8 cellular contexts compared by ENCODE assay signal in genomic region chr2:20450201-20451108, GRCh38. TPM values are rescaled to one million over a fixed set of nuclear protein-coding genes. Genes with fewer than 3 reads are reported as not detected.
DNase-seq lines count a peak whose midpoint lies in the region; ATAC-seq and TF ChIP-seq lines count a peak whose summit lies in the region.

No MANE protein-coding gene starts in this region.

- peak overlapping the region; percentile 49 for H3K27ac ChIP-seq in duodenal mucosa (ENCODE audit: low read depth, low read length)
- H3K27ac ChIP-seq in lower lobe of right lung, result peak overlapping the region; percentile 100
- H3K27ac ChIP-seq in tibial artery, result peak overlapping the region; percentile 96 to 98

- ATAC-seq in lower lobe of right lung (peak; percentile 1 to 38), HG03175 (IDR thresholded peaks at IDR 0.05; ENCODE audit: unreplicated experiment) (no peak)

- H3K9ac ChIP-seq in duodenal mucosa (ENCODE audit: low read depth in 1 of 2, low read length in 2 of 2), result peak overlapping the region in 1 of 2 donors; percentile 40

- H3K27me3 ChIP-seq in MG63 (no peaks in the 10 kb centered on the region), duodenal mucosa (ENCODE audit: control insufficient read depth in 1 of 2, insufficient read depth in 2 of 2, low read length in 2 of 2) (peaks cover 0 to 7% of the 10 kb centered on the region in 2 donors), lower lobe of right lung (ENCODE audit: low read depth) (no peaks in the 10 kb centered on the region), tibial artery (peaks cover 0 to 3% of the 10 kb centered on the region in 2 donors)

- DNase-seq in MG63, result peak; percentile 75
- DNase-seq in lower lobe of right lung, result no peak
- DNase-seq in tibial artery, result peak; percentile 82 to 93
- DNase-seq in stimulated activated CD4-positive, alpha-beta T cell treated with anti-CD3 and anti-CD28 coated beads, Interleukin-4, amount 100 ng/mL, for 4 hours, result no peak
- no peak for DNase-seq in NOMO-1 (lab: John Stamatoyannopoulos, UW; ENCODE audit: unreplicated experiment in 2 of 2)
- DNase-seq in activated CD8-positive, alpha-beta memory T cell treated with anti-CD3 and anti-CD28 coated beads, Interleukin-2, amount 50 U/mL, for 48 hours, result no peak

- H3K4me3 ChIP-seq in MG63 (no peak overlapping the region), duodenal mucosa (ENCODE audit: low read depth in 1 of 2, low read length in 2 of 2) (peak overlapping the region in 1 of 2 donors; percentile 45), lower lobe of right lung (peak overlapping the region; percentile 89), tibial artery (peak overlapping the region; percentile 93 to 95)

- H3K4me1 ChIP-seq in duodenal mucosa (ENCODE audit: control insufficient read depth in 1 of 2, insufficient read depth in 2 of 2, low read length in 2 of 2) (peaks cover 22 to 25% of the 10 kb centered on the region in 2 donors), lower lobe of right lung (peaks cover 31% of the 10 kb centered on the region), tibial artery (peaks cover 0 to 34% (median 23%) of the 10 kb centered on the region in 4 donors)

- H3K36me3 ChIP-seq in MG63 (peaks cover 12% of the 10 kb centered on the region), duodenal mucosa (ENCODE audit: control insufficient read depth in 1 of 2, insufficient read depth in 2 of 2, low read length in 2 of 2) (no peaks in the 10 kb centered on the region), lower lobe of right lung (peaks cover 19% of the 10 kb centered on the region), tibial artery (peaks cover 21 to 28% (median 25%) of the 10 kb centered on the region in 3 donors)

- intact Hi-C loops in lower lobe of right lung (cut with DNase I), result no loop called here
- intact Hi-C loops in tibial artery (cut with DNase I; ENCODE audit: low total_unique reads), result loop anchor here (5.0 kb wide), 1 partner anchor 167 kb away; no protein-coding TSS in a partner anchor

- no peaks in the 10 kb centered on the region for H3K9me3 ChIP-seq in MG63
- H3K9me3 ChIP-seq in duodenal mucosa (ENCODE audit: control insufficient read depth in 1 of 2, low read length in 2 of 2), result no peaks in the 10 kb centered on the region
- H3K9me3 ChIP-seq in lower lobe of right lung, result no peaks in the 10 kb centered on the region
- no peaks in the 10 kb centered on the region for H3K9me3 ChIP-seq in tibial artery

- TF ChIP-seq CTCF in lower lobe of right lung (IDR thresholded peaks at IDR 0.05) (no peak), tibial artery (IDR thresholded peaks at IDR 0.05) (no peak)

RNA-seq across cellular contexts. Expression of gene RHOB, which starts 3.6 kb away (rescaled TPM):
- 65.2 and 65.4 TPM in 2 replicates for total RNA-seq in MG63 (2014; rRNA removed; shearing (Covaris generic); ENCODE audit: low replicate concordance)
- 176 TPM for total RNA-seq in lower lobe of right lung

Comparison
In these comparisons a context has a peak if more than half of its experiments do, and no peak if none do; other contexts are left out.
1. DNase-seq: peak in MG63 (single experiment) and tibial artery (2 of 2); none in lower lobe of right lung (single experiment), stimulated activated CD4-positive, alpha-beta T cell treated with anti-CD3 and anti-CD28 coated beads, Interleukin-4, amount 100 ng/mL, for 4 hours (0 of 2), NOMO-1 (0 of 2) and activated CD8-positive, alpha-beta memory T cell treated with anti-CD3 and anti-CD28 coated beads, Interleukin-2, amount 50 U/mL, for 48 hours (single experiment).
2. H3K27ac ChIP-seq: peak in every context shown above with its lines; median percentile 100 in lower lobe of right lung; 97 in tibial artery; 49 in duodenal mucosa.